8 cellular contexts compared by ENCODE assay signal in the genomic region with DNA sequence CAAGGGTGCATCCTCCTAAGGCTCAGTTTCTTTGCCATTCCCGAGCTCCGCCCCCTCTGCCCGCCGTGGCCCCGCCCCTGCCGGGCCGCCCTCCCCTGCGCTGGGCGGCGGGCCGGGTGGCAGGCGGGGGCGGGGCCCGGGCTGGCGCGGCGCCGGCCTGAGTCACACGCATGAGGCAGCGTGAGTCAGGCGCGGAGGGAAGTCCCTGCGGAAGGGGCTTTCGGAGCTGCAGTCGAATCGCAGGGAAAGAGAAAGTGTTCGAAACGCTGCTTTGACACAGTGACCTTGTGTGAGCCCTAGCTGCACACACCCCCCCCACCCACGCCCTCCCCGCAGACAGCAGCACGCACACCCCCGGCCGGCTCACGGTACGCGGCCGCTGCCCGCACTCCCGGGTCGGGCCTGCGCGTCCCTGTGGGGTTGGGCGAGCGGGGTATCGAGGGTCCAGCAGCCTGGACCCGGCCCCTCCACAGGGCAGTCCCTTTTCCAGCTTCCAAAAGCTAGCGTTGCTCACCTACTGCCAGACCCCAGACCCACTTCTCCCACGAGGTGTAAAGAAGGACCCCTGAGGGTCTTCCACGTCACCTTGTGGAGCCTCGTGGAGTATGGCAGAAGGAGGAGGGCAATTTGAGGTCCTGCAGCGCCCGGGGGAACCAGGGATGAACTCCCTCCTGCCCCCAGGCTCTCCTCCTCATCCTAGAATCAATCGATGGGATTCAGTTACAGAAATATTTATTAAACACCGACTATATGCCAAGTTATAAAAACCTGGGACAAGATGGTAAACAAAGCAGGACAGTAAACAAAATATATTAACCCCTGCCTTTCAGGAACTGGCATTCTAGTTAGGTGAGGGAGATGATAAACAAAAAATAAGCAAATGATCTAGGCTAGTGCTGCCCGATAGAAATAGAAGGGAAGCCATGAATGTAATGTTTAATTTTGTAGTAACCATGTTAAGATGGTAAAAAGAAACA. TPM values are rescaled to one million over a fixed set of nuclear protein-coding genes. Genes with fewer than 3 reads are reported as not detected.
A peak's percentile ranks its signal among the peaks of the same experiment; 100 is the strongest.
DNase-seq lines count a peak whose midpoint lies in the region; ATAC-seq, FAIRE-seq and TF ChIP-seq lines count a peak whose summit lies in the region.

No MANE protein-coding gene starts in this region.

- DNase-seq in ELF-1 (ENCODE audit: low read depth, low spot score) (peak; percentile 84), H54 (ENCODE audit: insufficient read length, low spot score) (peak; percentile 97), LoVo (ENCODE audit: low spot score) (peak; percentile 94), SIG-M5 (lab: John Stamatoyannopoulos, UW) (peak; percentile 24), foreskin keratinocyte (peak; percentile 70 to 83), stromal cell of bone marrow (ENCODE audit: low read depth) (peak; percentile 89)
- peak; percentile 90 for DNase-seq in activated gamma-delta T cell treated with anti-CD3 and anti-CD28 coated beads, Interleukin-2, amount 50 U/mL, for 16 hours (ENCODE audit: low read depth)

- H3K9me3 ChIP-seq in neuron (ENCODE audit: low read length) = no peaks in the 10 kb centered on the region

- H3K4me1 ChIP-seq in foreskin keratinocyte (peaks cover 8% of the 10 kb centered on the region), neuron (ENCODE audit: insufficient read depth, low read length) (peaks cover 8% of the 10 kb centered on the region)

- ATAC-seq in foreskin keratinocyte = peak; percentile 84

- H2AFZ ChIP-seq in neuron (ENCODE audit: low read depth, low read length) = peak overlapping the region; percentile 89

- no peaks in the 10 kb centered on the region for H3K36me3 ChIP-seq in neuron (ENCODE audit: insufficient read depth, low read length)

- peak overlapping the region; percentile 42 for H3K4me3 ChIP-seq in neuron (ENCODE audit: low read length)

- peak; percentile 52 for FAIRE-seq in H54 (lab: Jason Lieb, UNC)

- no peak for TF ChIP-seq CTCF in foreskin keratinocyte (conservative IDR thresholded peaks at IDR 0.05)

- TF ChIP-seq POLR2A in H54 (IDR thresholded peaks at IDR 0.05; ENCODE audit: low read depth, low read length) = peak; percentile 50; the same call in 1 of the 2 replicates

- H3K27me3 ChIP-seq in foreskin keratinocyte = no peaks in the 10 kb centered on the region
- peaks cover 1% of the 10 kb centered on the region for H3K27me3 ChIP-seq in neuron (ENCODE audit: insufficient read depth, low read length)

- peak overlapping the region; percentile 96 for H3K27ac ChIP-seq in foreskin keratinocyte

RNA-seq across cellular contexts. Expression of gene HMGA1, which starts 12.4 kb away (rescaled TPM):
- total RNA-seq in foreskin keratinocyte = 534 and 554 TPM in 2 replicates
- polyA plus RNA-seq in foreskin keratinocyte = 907 and 927 TPM in 2 replicates

RNA-seq across cellular contexts. Expression of gene SMIM29, which starts 24.6 kb away (rescaled TPM):
- 47.8 and 62.3 TPM in 2 replicates for total RNA-seq in foreskin keratinocyte
- 63.3 and 83.1 TPM in 2 replicates for polyA plus RNA-seq in foreskin keratinocyte

Comparison
In these comparisons a context has a peak if more than half of its experiments do, and no peak if none do; other contexts are left out.
1. Peak in every context shown above with its lines: DNase-seq, ATAC-seq, H3K4me3 ChIP-seq and H3K27ac ChIP-seq.
2. DNase-seq: peak in every context shown above with its lines; median percentile 97 in H54; 94 in LoVo; 90 in activated gamma-delta T cell treated with anti-CD3 and anti-CD28 coated beads, Interleukin-2, amount 50 U/mL, for 16 hours; 89 in stromal cell of bone marrow; 84 in ELF-1; 76 in foreskin keratinocyte; 24 in SIG-M5.